ENCODE assay signal across 35 cellular contexts in the genomic region with DNA sequence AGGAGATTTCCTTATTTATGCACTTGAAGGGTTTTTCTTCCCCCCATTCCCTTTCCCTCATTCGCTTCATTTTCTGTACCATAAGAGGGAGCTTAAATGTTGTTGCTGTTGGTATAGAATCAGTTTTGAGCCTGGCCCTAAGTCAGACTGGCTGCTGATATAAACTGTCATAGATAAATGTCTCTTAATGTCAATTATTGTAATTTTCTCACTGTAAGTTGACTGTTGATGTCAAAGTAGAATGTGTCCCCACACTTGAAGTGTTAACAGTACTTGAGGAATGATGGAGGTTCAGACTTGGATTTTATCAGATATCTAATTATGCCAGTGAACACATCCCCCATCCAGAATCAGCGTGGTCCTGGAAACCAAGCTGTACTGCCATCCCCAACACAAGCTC.
"Had no signal": no experiment of that assay in that cellular context is flagged by ENCODE, and none has a peak within 500 bp of the region (broad histone marks: within the 10 kb centered on the region; RNA-seq: fewer than 3 reads in every experiment).

No MANE protein-coding gene starts in this region.

- H3K9me3 ChIP-seq: MG63 had no signal

- H3K9ac ChIP-seq: KMS-11 had no signal

- DNase-seq: Karpas-422, Kasumi-1, MG63, MM.1S, MV-4-11, NCI-H1048, NCI-H1092, NCI-H1092 treated with DMSO at 0.1 percent for 48 hours, NCI-H1105, NCI-H1105 treated with DMSO at 0.1 percent for 48 hours, NCI-H1417, NCI-H1417 treated with DMSO at 0.1 percent for 48 hours, NCI-H1436, NCI-H1436 treated with DMSO at 0.1 percent for 48 hours, NCI-H146, NCI-H1694, NCI-H1694 treated with DMSO at 0.1 percent for 48 hours, NCI-H187, NCI-H187 treated with DMSO at 0.1 percent for 48 hours, NCI-H1930, NCI-H2029, NCI-H2029 treated with DMSO at 0.1 percent for 48 hours, NCI-H2081, NCI-H2081 treated with DMSO at 0.1 percent for 48 hours, NCI-H2107, NCI-H2171, NCI-H2171 treated with DMSO at 0.1 percent for 48 hours, NCI-H226, NCI-H345, NCI-H446, NCI-H446 treated with DMSO at 0.1 percent for 48 hours, NCI-H510A, NCI-H510A treated with DMSO at 0.1 percent for 48 hours, NCI-H524 had no signal

- H3K4me3 ChIP-seq: MG63 had no signal

- H3K27me3 ChIP-seq: MG63 had no signal

- H3K27ac ChIP-seq: KMS-11 had no signal

- H3K4me2 ChIP-seq: KMS-11 had no signal

- H3K36me3 ChIP-seq: MG63 had no signal
